In the genomic region with DNA sequence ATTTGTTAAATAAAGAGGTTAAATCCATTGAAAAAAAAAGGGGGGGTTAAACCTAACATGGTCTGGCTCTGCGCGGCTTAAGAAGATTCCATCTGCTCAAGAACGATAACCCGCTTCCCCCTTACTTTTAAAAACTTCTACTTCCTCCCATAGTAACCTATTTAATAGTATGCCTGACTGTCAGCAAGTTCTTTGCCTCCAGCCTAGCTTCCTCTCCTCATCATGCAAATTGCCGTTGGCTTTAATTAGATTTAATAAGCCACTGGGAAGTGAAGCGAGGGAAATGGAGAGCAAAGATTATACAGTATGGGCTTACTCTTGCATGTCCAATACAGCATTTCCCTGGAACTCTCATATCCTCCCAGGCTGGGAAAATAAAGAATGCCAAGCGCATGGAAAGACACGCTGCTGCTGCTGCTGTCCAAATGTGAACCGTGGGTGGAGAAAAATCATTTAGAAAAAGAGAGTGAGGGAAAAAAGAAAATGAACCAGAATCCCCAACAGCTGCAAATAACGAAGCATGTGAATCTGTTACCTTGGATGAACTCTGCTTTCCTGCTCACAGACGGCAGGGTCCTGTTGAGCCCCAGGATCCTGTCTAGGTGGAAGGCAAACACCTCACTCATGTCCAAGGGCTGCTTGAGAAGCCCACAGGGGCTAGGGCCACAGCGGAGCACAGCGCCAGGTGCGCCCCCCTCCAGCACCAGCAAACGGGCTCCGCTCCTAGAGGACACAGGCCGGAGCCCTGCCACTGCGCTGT, we compare ENCODE assay signal across 8 cellular contexts. TPM values are rescaled to one million over a fixed set of nuclear protein-coding genes. Genes with fewer than 3 reads are reported as not detected.
A peak's percentile ranks its signal among the peaks of the same experiment; 100 is the strongest.
DNase-seq lines count a peak whose midpoint lies in the region; ATAC-seq and TF ChIP-seq lines count a peak whose summit lies in the region.

No MANE protein-coding gene starts in this region.

- H3K27me3 ChIP-seq in fibroblast of lung (ENCODE audit: control insufficient read depth, insufficient read depth, low read length) (no peaks in the 10 kb centered on the region), psoas muscle (ENCODE audit: insufficient read depth in 3 of 3, low read length in 2 of 3) (peaks cover 0 to 4% (median 0%) of the 10 kb centered on the region in 3 donors)

- H3K9me3 ChIP-seq in fibroblast of lung (ENCODE audit: control insufficient read depth, insufficient read depth, low read depth, low read length) (no peaks in the 10 kb centered on the region), psoas muscle (no peaks in the 10 kb centered on the region)

- H3K27ac ChIP-seq in fibroblast of lung (ENCODE audit: insufficient read depth, low read length) (no peak overlapping the region), psoas muscle (peak overlapping the region; percentile 56)

- peaks cover 4% of the 10 kb centered on the region for H3K4me1 ChIP-seq in fibroblast of lung (ENCODE audit: control insufficient read depth, extremely low read depth, insufficient read depth, low read length)
- peaks cover 17% of the 10 kb centered on the region for H3K4me1 ChIP-seq in psoas muscle

- no peak for TF ChIP-seq CTCF in fibroblast of lung (conservative IDR thresholded peaks at IDR 0.05 in 1 of 2, IDR thresholded peaks at IDR 0.05 in 1 of 2; ENCODE audit: low read depth in 1 of 2, low read length in 2 of 2)
- no peak for TF ChIP-seq CTCF in psoas muscle (IDR thresholded peaks at IDR 0.05)

- DNase-seq in DMS53 (lab: John Stamatoyannopoulos, UW) (peak; percentile 51), NOMO-1 treated with dmso at 0.1 percent for 144 hours (lab: John Stamatoyannopoulos, UW; ENCODE audit: unreplicated experiment) (peak; percentile 78), fibroblast of lung (ENCODE audit: low read depth in 2 of 2) (peak; percentile 48 to 75), psoas muscle (no peak)
- no peak for DNase-seq in activated CD4-positive, CD25-positive, alpha-beta regulatory T cell treated with anti-CD3 and anti-CD28 coated beads, Interleukin-2, amount 50 U/mL, for 72 hours
- DNase-seq in stimulated activated naive CD4-positive, alpha-beta T cell (lab: John Stamatoyannopoulos, UW), result no peak

- H3K79me2 ChIP-seq in fibroblast of lung (ENCODE audit: control insufficient read depth, insufficient read depth, low read length), result no peaks in the 10 kb centered on the region

- intact Hi-C loops in psoas muscle (cut with DNase I), result loop anchor here (2.0 to 5.0 kb wide), 3 partner anchors 163 to 183 kb away; no protein-coding TSS in a partner anchor

- no peaks in the 10 kb centered on the region for H4K20me1 ChIP-seq in fibroblast of lung (ENCODE audit: control insufficient read depth, extremely low read depth, insufficient read depth, low read length)

- ATAC-seq in psoas muscle, result peak; percentile 7 to 26 (median 20)
- no peak for ATAC-seq in GM19463 (IDR thresholded peaks at IDR 0.05; ENCODE audit: unreplicated experiment)
- ATAC-seq in HG03457 (IDR thresholded peaks at IDR 0.05; ENCODE audit: unreplicated experiment), result no peak

- WGBS in psoas muscle, 3 donors, result 12 to 15% (median 14%) methylated on average over 18 of the region's 18 CpGs

- H3K36me3 ChIP-seq in fibroblast of lung (ENCODE audit: control insufficient read depth, insufficient read depth, low read length), result no peaks in the 10 kb centered on the region
- H3K36me3 ChIP-seq in psoas muscle (ENCODE audit: insufficient read depth in 1 of 2, low read depth in 1 of 2), result no peaks in the 10 kb centered on the region

- H2AFZ ChIP-seq in fibroblast of lung (ENCODE audit: low read length), result no peak overlapping the region

- peak overlapping the region; percentile 76 for H3K4me2 ChIP-seq in fibroblast of lung (ENCODE audit: extremely low read depth, insufficient read depth, low read length)

- peak overlapping the region; percentile 26 to 69 (median 47) for H3K4me3 ChIP-seq in fibroblast of lung (replicated peaks in 1 of 4; ENCODE audit: control extremely low read depth in 1 of 4, insufficient read depth in 1 of 4, low read depth in 3 of 4, low read length in 4 of 4)
- H3K4me3 ChIP-seq in psoas muscle, result peak overlapping the region; percentile 65

- H3K9ac ChIP-seq in fibroblast of lung (ENCODE audit: insufficient read depth, low read length), result no peak overlapping the region

RNA-seq across cellular contexts. Expression of a gene that starts 2.7 kb away (rescaled TPM):
- total RNA-seq in fibroblast of lung, result 18.2 and 23.6 TPM in 2 replicates
- 17.4 and 51.6 TPM in 2 replicates for polyA plus RNA-seq in fibroblast of lung
- 11.4 and 29.7 TPM in 2 replicates for polyA plus RNA-seq in fibroblast of lung (2012)
- 5.2 and 16.7 TPM in 2 replicates for polyA minus RNA-seq in fibroblast of lung (ENCODE audit: low replicate concordance)
- total RNA-seq in psoas muscle, result 10 to 100 TPM in 1 of 4 donors, 1 to 10 TPM in 3; 5.3 to 16.7 (median 8.0) TPM
- polyA plus RNA-seq in psoas muscle, result 1 to 10 TPM; 2.6 to 5.4 (median 3.2) TPM

RNA-seq across cellular contexts. Expression of a gene that starts 40.2 kb away (rescaled TPM):
- 2.3 and 4.6 TPM in 2 replicates for total RNA-seq in fibroblast of lung
- 1.3 and 1.5 TPM in 2 replicates for polyA plus RNA-seq in fibroblast of lung
- 1.1 and 1.2 TPM in 2 replicates for polyA plus RNA-seq in fibroblast of lung (2012)
- 3.0 TPM in 1 of 2 replicates, not detected in the other for polyA minus RNA-seq in fibroblast of lung (ENCODE audit: low replicate concordance)
- total RNA-seq in psoas muscle, result 1 to 10 TPM in 3 of 4 donors, under 1 TPM in 1; 0.88 to 1.9 (median 1.4) TPM
- 1 to 10 TPM in 2 of 3 donors, under 1 TPM in 1; 0.53 to 1.2 (median 1.0) TPM for polyA plus RNA-seq in psoas muscle

Comparison
In these comparisons a context has a peak if more than half of its experiments do, and no peak if none do; other contexts are left out.
1. DNase-seq: peak in DMS53 (single experiment), NOMO-1 treated with dmso at 0.1 percent for 144 hours (single experiment) and fibroblast of lung (2 of 2); none in psoas muscle (0 of 2), activated CD4-positive, CD25-positive, alpha-beta regulatory T cell treated with anti-CD3 and anti-CD28 coated beads, Interleukin-2, amount 50 U/mL, for 72 hours (single experiment) and stimulated activated naive CD4-positive, alpha-beta T cell (0 of 6).
2. ATAC-seq: peak in psoas muscle (4 of 4); none in GM19463 (single experiment) and HG03457 (single experiment).